10 cellular contexts compared by ENCODE assay signal in genomic region chr5:110899566-110900412, GRCh38.
DNase-seq lines count a peak whose midpoint lies in the region; ATAC-seq and TF ChIP-seq lines count a peak whose summit lies in the region.
"Had no signal": no experiment of that assay in that cellular context is flagged by ENCODE, and none has a peak within 500 bp of the region (broad histone marks: within the 10 kb centered on the region; RNA-seq: fewer than 3 reads in every experiment).

No MANE protein-coding gene starts in this region.

- H3K4me1 Mint-ChIP-seq in activated T-cell treated with anti-CD3 and anti-CD28 coated beads, Interleukin-2, amount 50 U/mL, for 4 hours (ENCODE audit: low read depth): no peaks in the 10 kb centered on the region

- H3K4me1 ChIP-seq in smooth muscle cell (ENCODE audit: low read depth): no peaks in the 10 kb centered on the region

- CTCF ChIA-PET in RWPE1 (lab: Yijun Ruan, JAX): interaction anchor here (0.6 kb wide), 1 partner anchor 123 kb away, joined by 3 read pairs; no protein-coding TSS in a partner anchor

- no peak overlapping the region for H3K9ac ChIP-seq in smooth muscle cell (ENCODE audit: low read depth)

- no peak overlapping the region for H3K4me3 Mint-ChIP-seq in activated T-cell treated with anti-CD3 and anti-CD28 coated beads, Interleukin-2, amount 50 U/mL, for 4 hours

- WGBS in smooth muscle cell (ENCODE audit: low lambda C conversion rate): 67% methylated on average over 4 of the region's 4 CpGs

- no peak overlapping the region for H3K4me3 ChIP-seq in smooth muscle cell
- H3K4me3 ChIP-seq: A549 had no signal

- no peaks in the 10 kb centered on the region for H3K36me3 Mint-ChIP-seq in activated T-cell treated with anti-CD3 and anti-CD28 coated beads, Interleukin-2, amount 50 U/mL, for 4 hours (ENCODE audit: insufficient read depth)

- no peaks in the 10 kb centered on the region for H3K9me3 ChIP-seq in smooth muscle cell (replicated peaks; ENCODE audit: low read depth)
- H3K9me3 ChIP-seq: A549 had no signal

- no peaks in the 10 kb centered on the region for H3F3A ChIP-seq in smooth muscle cell (ENCODE audit: low read depth)

- POLR2A ChIA-PET in RWPE1 (lab: Yijun Ruan, JAX; ENCODE audit: low non-redundant PET): no interaction called here

- no peaks in the 10 kb centered on the region for H3K9me3 Mint-ChIP-seq in activated T-cell treated with anti-CD3 and anti-CD28 coated beads, Interleukin-2, amount 50 U/mL, for 4 hours

- peak; percentile 28 to 37 for ATAC-seq in activated T-cell treated with anti-CD3 and anti-CD28 coated beads, Interleukin-2, amount 50 U/mL, for 4 hours
- ATAC-seq in HG02973 (IDR thresholded peaks at IDR 0.05; ENCODE audit: unreplicated experiment): peak; percentile 92
- ATAC-seq: A549 had no signal

- H3K27me3 Mint-ChIP-seq in activated T-cell treated with anti-CD3 and anti-CD28 coated beads, Interleukin-2, amount 50 U/mL, for 4 hours (ENCODE audit: low read depth): peaks cover 3% of the 10 kb centered on the region

- H2AFZ ChIP-seq in smooth muscle cell (ENCODE audit: low read depth): no peak overlapping the region

- no peaks in the 10 kb centered on the region for H4K20me1 ChIP-seq in smooth muscle cell (ENCODE audit: low read depth)

- no peaks in the 10 kb centered on the region for H3K36me3 ChIP-seq in smooth muscle cell (ENCODE audit: low read depth)

- H3K79me2 ChIP-seq in smooth muscle cell (ENCODE audit: low read depth): no peaks in the 10 kb centered on the region

- H3K27ac ChIP-seq in RWPE1 (no peak overlapping the region), smooth muscle cell (ENCODE audit: low read depth) (peak overlapping the region; percentile 59)
- H3K27ac ChIP-seq: A549 had no signal

- H3K4me2 ChIP-seq in smooth muscle cell: peak overlapping the region; percentile 43
- H3K4me2 ChIP-seq: A549 had no signal

- TF ChIP-seq CTCF in RWPE1 (conservative IDR thresholded peaks at IDR 0.05; ENCODE audit: low read depth): no peak
- TF ChIP-seq CTCF in smooth muscle cell (IDR thresholded peaks at IDR 0.05; ENCODE audit: borderline replicate concordance, insufficient read depth, poor library complexity, severe bottlenecking): no peak

- H3K27me3 ChIP-seq in smooth muscle cell (ENCODE audit: low read depth): no peaks in the 10 kb centered on the region

- no peak for DNase-seq in activated T-cell treated with anti-CD3 and anti-CD28 coated beads, Interleukin-2, amount 50 U/mL, for 4 hours
- no peak for DNase-seq in activated T-cell treated with anti-CD3 and anti-CD28 coated beads, Interleukin-2, amount 50 U/mL, for 1 hour
- DNase-seq in RWPE1 (ENCODE audit: low spot score) (peak; percentile 70), smooth muscle cell (lab: John Stamatoyannopoulos, UW; ENCODE audit: unreplicated experiment) (no peak), NCI-H2196 treated with DMSO at 0.1 percent for 48 hours (lab: John Stamatoyannopoulos, UW; ENCODE audit: unreplicated experiment) (no peak), SIG-M5 treated with dmso at 0.1 percent for 504 hours (lab: John Stamatoyannopoulos, UW; ENCODE audit: unreplicated experiment) (no peak)
- DNase-seq in activated CD4-positive, alpha-beta T cell treated with anti-CD3 and anti-CD28 coated beads, Interleukin-2, amount 50 U/mL, for 48 hours: no peak
- DNase-seq: NCI-H69 had no signal
